In genomic region chr14:80664576-80664975, GRCh38 we compare ENCODE assay signal across 1 cellular context.
TF ChIP-seq lines count a peak whose summit lies in the region.

No MANE protein-coding gene starts in this region.

TF ChIP-seq in WTC11, 78 proteins besides CTCF, POLR2A, EP300 and RAD21 (continued from another document):
- TF ChIP-seq AFF4 (CRISPR knock-in tag; IDR thresholded peaks at IDR 0.05; ENCODE audit: borderline replicate concordance): no peak
